In genomic region chr12:56157201-56158028, GRCh38 we compare ENCODE assay signal across 1 cellular context.
TF ChIP-seq lines count a peak whose summit lies in the region.

No MANE protein-coding gene starts in this region.

TF ChIP-seq in HepG2, 621 proteins besides CTCF, POLR2A, EP300 and RAD21 (continued from another document and continues in another):
- TF ChIP-seq ZFX (CRISPR knock-in tag; IDR thresholded peaks at IDR 0.05; ENCODE audit: low read depth) (peak; percentile 51; the same call in 1 of the 2 replicates), ZNF556 (CRISPR knock-in tag; IDR thresholded peaks at IDR 0.05; ENCODE audit: borderline replicate concordance) (peak; percentile 14; the same call in 1 of the 2 replicates), ELF4 (CRISPR knock-in tag; IDR thresholded peaks at IDR 0.05; ENCODE audit: borderline replicate concordance) (no peak), ZNF687 (CRISPR knock-in tag; IDR thresholded peaks at IDR 0.05) (peak; percentile 88), REST (IDR thresholded peaks at IDR 0.05; ENCODE audit: borderline replicate concordance in 1 of 2, low read depth in 1 of 2, low read length in 2 of 2) (0 out of 4 replicates have a peak, but pooled peaks of 1 of the 2 experiments have one; percentile 24), ZNF563 (CRISPR knock-in tag; IDR thresholded peaks at IDR 0.05) (peak; percentile 41; the same call in 1 of the 2 replicates), NR1H2 (CRISPR knock-in tag; IDR thresholded peaks at IDR 0.05; ENCODE audit: borderline replicate concordance, low read depth) (no peak), ZMAT5 (CRISPR knock-in tag; IDR thresholded peaks at IDR 0.05; ENCODE audit: borderline replicate concordance, low read depth) (no peak), ZNF383 (CRISPR knock-in tag; IDR thresholded peaks at IDR 0.05; ENCODE audit: borderline replicate concordance) (no peak), HOXA3 (CRISPR knock-in tag; IDR thresholded peaks at IDR 0.05) (peak; percentile 57), DBP (CRISPR knock-in tag; IDR thresholded peaks at IDR 0.05; ENCODE audit: not compliant biosample characterization) (no peak), CEBPZ (IDR thresholded peaks at IDR 0.05; ENCODE audit: low read length) (no peak), ARID4A (CRISPR knock-in tag; IDR thresholded peaks at IDR 0.05; ENCODE audit: borderline replicate concordance) (peak; percentile 25; the same call in 1 of the 2 replicates), ZNF280B (CRISPR knock-in tag; IDR thresholded peaks at IDR 0.05; ENCODE audit: borderline replicate concordance) (peak; percentile 61; the same call in 1 of the 2 replicates), ZNF292 (CRISPR knock-in tag; IDR thresholded peaks at IDR 0.05; ENCODE audit: borderline replicate concordance, low read depth) (0 out of 2 replicates have a peak, but pooled peaks have one; percentile 14), XRCC5 (optimal IDR thresholded peaks at IDR 0.05; ENCODE audit: low read length) (peak; percentile 86), SKI (IDR thresholded peaks at IDR 0.05; ENCODE audit: partially characterized antibody) (peak; percentile 38), ZGPAT (CRISPR knock-in tag; IDR thresholded peaks at IDR 0.05) (0 out of 2 replicates have a peak, but pooled peaks have one; percentile 17), ZNF281 (CRISPR knock-in tag; IDR thresholded peaks at IDR 0.05; ENCODE audit: borderline replicate concordance) (peak; percentile 36; the same call in 1 of the 2 replicates), SNRNP70 (IDR thresholded peaks at IDR 0.05; ENCODE audit: low read depth, low read length) (no peak), FOSL2 (CRISPR knock-in tag; IDR thresholded peaks at IDR 0.05) (peak; percentile 22; the same call in 1 of the 2 replicates), KAT8 (CRISPR knock-in tag; IDR thresholded peaks at IDR 0.05) (peak; percentile 46), ZNF850 (CRISPR knock-in tag; conservative IDR thresholded peaks at IDR 0.05) (no peak), ZNF441 (CRISPR knock-in tag; IDR thresholded peaks at IDR 0.05; ENCODE audit: borderline replicate concordance) (peak; percentile 70), ZNF160 (CRISPR knock-in tag; IDR thresholded peaks at IDR 0.05) (peak; percentile 43; the same call in 1 of the 2 replicates), GATAD1 (CRISPR knock-in tag; IDR thresholded peaks at IDR 0.05) (peak; percentile 38; the same call in 1 of the 2 replicates)
